1 cellular context compared by ENCODE assay signal in the genomic region with DNA sequence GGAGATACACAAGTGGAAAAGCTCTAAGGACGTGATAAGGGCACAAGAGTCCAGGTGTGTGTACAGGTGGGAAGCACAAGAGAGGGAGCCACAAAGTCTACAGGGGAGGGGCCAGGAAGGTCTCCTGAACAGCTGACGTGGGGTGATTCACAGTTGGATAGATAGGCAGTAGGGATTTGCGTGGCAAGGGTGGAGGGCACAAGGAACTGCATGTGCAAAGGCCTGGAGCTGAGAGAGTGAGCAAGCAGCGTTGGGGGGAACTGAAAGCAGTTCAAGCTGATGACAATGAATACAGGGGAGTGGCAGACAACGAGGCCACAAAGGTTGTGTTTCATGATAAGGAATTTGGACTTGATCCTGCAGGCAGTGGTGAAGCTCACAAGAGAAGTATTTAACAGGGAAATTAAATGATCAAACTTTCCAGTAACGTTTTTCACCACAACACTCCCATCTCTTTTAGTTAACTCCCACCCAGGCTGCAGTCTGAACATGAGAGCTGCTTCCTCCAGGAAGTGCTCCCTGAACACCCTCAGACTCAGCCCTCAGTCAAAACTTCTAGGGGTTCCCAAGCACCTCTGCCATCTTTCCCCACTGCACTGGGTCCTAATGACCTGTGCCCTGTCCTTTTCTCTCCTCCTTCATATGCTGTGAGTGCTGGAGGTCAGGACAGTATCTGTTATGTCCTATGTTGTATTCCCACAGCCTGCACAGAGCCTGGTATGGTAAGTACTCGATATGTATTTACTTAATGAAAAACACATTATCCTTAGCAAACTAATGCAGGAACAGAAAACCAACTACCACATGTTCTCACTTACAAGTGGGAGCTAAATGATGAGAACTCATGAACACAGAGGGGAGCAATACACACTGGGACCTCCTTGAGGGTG.
TF ChIP-seq lines count a peak whose summit lies in the region.

No MANE protein-coding gene starts in this region.

TF ChIP-seq in HepG2, 621 proteins besides CTCF, POLR2A, EP300 and RAD21 (continued from another document):
- TF ChIP-seq KIAA2018 (CRISPR knock-in tag; IDR thresholded peaks at IDR 0.05; ENCODE audit: borderline replicate concordance) (no peak), ZSCAN12 (CRISPR knock-in tag; IDR thresholded peaks at IDR 0.05) (no peak), ZNF543 (CRISPR knock-in tag; IDR thresholded peaks at IDR 0.05) (no peak), SCMH1 (CRISPR knock-in tag; IDR thresholded peaks at IDR 0.05; ENCODE audit: borderline replicate concordance) (no peak), PLSCR1 (CRISPR knock-in tag; IDR thresholded peaks at IDR 0.05; ENCODE audit: borderline replicate concordance) (no peak), ZNF24 (IDR thresholded peaks at IDR 0.05) (no peak), ZNF263 (CRISPR knock-in tag; IDR thresholded peaks at IDR 0.05) (peak; percentile 94), ETV5 (CRISPR knock-in tag; IDR thresholded peaks at IDR 0.05; ENCODE audit: borderline replicate concordance) (0 out of 2 replicates have a peak, but pooled peaks have one; percentile 15), ZNF607 (CRISPR knock-in tag; IDR thresholded peaks at IDR 0.05; ENCODE audit: borderline replicate concordance) (no peak), ZNF414 (CRISPR knock-in tag; IDR thresholded peaks at IDR 0.05) (no peak), ZNF710 (CRISPR knock-in tag; IDR thresholded peaks at IDR 0.05; ENCODE audit: borderline replicate concordance) (no peak), ZSCAN31 (CRISPR knock-in tag; IDR thresholded peaks at IDR 0.05; ENCODE audit: low read depth) (no peak)
- TF ChIP-seq, protein P1, sequence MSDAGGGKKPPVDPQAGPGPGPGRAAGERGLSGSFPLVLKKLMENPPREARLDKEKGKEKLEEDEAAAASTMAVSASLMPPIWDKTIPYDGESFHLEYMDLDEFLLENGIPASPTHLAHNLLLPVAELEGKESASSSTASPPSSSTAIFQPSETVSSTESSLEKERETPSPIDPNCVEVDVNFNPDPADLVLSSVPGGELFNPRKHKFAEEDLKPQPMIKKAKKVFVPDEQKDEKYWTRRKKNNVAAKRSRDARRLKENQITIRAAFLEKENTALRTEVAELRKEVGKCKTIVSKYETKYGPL (CRISPR knock-in tag; IDR thresholded peaks at IDR 0.05) = no peak
- TF ChIP-seq, protein P2, sequence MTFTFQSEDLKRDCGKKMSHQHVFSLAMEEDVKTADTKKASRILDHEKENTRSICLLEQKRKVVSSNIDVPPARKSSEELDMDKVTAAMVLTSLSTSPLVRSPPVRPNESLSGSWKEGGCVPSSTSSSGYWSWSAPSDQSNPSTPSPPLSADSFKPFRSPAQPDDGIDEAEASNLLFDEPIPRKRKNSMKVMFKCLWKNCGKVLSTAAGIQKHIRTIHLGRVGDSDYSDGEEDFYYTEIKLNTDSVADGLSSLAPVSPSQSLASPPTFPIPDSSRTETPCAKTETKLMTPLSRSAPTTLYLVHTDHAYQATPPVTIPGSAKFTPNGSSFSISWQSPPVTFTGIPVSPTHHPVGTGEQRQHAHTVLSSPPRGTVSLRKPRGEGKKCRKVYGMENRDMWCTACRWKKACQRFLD (CRISPR knock-in tag; IDR thresholded peaks at IDR 0.05; ENCODE audit: borderline replicate concordance) = no peak
- TF ChIP-seq, protein P3, sequence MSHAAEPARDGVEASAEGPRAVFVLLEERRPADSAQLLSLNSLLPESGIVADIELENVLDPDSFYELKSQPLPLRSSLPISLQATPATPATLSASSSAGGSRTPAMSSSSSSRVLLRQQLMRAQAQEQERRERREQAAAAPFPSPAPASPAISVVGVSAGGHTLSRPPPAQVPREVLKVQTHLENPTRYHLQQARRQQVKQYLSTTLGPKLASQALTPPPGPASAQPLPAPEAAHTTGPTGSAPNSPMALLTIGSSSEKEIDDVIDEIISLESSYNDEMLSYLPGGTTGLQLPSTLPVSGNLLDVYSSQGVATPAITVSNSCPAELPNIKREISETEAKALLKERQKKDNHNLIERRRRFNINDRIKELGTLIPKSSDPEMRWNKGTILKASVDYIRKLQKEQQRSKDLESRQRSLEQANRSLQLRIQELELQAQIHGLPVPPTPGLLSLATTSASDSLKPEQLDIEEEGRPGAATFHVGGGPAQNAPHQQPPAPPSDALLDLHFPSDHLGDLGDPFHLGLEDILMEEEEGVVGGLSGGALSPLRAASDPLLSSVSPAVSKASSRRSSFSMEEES (CRISPR knock-in tag; IDR thresholded peaks at IDR 0.05) = no peak
